Comparison of ENCODE assay signal across 17 cellular contexts in genomic region chr17:358491-359133, GRCh38. TPM values are rescaled to one million over a fixed set of nuclear protein-coding genes. Genes with fewer than 3 reads are reported as not detected.
A peak's percentile ranks its signal among the peaks of the same experiment; 100 is the strongest.
DNase-seq lines count a peak whose midpoint lies in the region; FAIRE-seq and TF ChIP-seq lines count a peak whose summit lies in the region.
"Had no signal": no experiment of that assay in that cellular context is flagged by ENCODE, and none has a peak within 500 bp of the region (broad histone marks: within the 10 kb centered on the region; RNA-seq: fewer than 3 reads in every experiment).

No MANE protein-coding gene starts in this region.

- no peak for TF ChIP-seq EP300 in neural cell (conservative IDR thresholded peaks at IDR 0.05; ENCODE audit: poor library complexity, severe bottlenecking)

- H3K9me3 Mint-ChIP-seq in type B pancreatic cell, result no peaks in the 10 kb centered on the region
- peaks cover 23% of the 10 kb centered on the region for H3K9me3 Mint-ChIP-seq in activated CD4-positive, alpha-beta memory T cell treated with anti-CD3 and anti-CD28 coated beads, Interleukin-2, amount 10 ng/mL, durations not matched to agents 7 days and 5 days

- H3K27me3 ChIP-seq in neural cell (ENCODE audit: insufficient read depth, low read depth, low read length), result no peaks in the 10 kb centered on the region

- H3K36me3 Mint-ChIP-seq in type B pancreatic cell, result no peaks in the 10 kb centered on the region
- peaks cover 9% of the 10 kb centered on the region for H3K36me3 Mint-ChIP-seq in activated CD4-positive, alpha-beta memory T cell treated with anti-CD3 and anti-CD28 coated beads, Interleukin-2, amount 10 ng/mL, durations not matched to agents 7 days and 5 days (ENCODE audit: low read depth)
- H3K36me3 Mint-ChIP-seq: CD4-positive, CD25-positive, alpha-beta regulatory T cell had no signal

- no peak for TF ChIP-seq CTCF in neural cell (IDR thresholded peaks at IDR 0.05; ENCODE audit: poor library complexity, severe bottlenecking)
- no peak for TF ChIP-seq CTCF in type B pancreatic cell (conservative IDR thresholded peaks at IDR 0.05)
- no peak for TF ChIP-seq CTCF in GM10248 (IDR thresholded peaks at IDR 0.05; ENCODE audit: control extremely low read depth, extremely low read depth, low read depth, missing control alignments)

- H3K27ac Mint-ChIP-seq in type B pancreatic cell, result peak overlapping the region; percentile 69
- no peak overlapping the region for H3K27ac Mint-ChIP-seq in activated CD4-positive, alpha-beta memory T cell treated with anti-CD3 and anti-CD28 coated beads, Interleukin-2, amount 10 ng/mL, durations not matched to agents 7 days and 5 days
- H3K27ac Mint-ChIP-seq: CD4-positive, CD25-positive, alpha-beta regulatory T cell had no signal

- peaks cover 5% of the 10 kb centered on the region for H3F3A ChIP-seq in neural cell (ENCODE audit: insufficient read depth, low read length, poor library complexity, severe bottlenecking)

- DNase-seq in HTR-8/SVneo (ENCODE audit: insufficient read length, low spot score), result no peak
- DNase-seq in islet precursor cell, result peak; percentile 50
- DNase-seq in type B pancreatic cell (ENCODE audit: extremely low spot score, unreplicated experiment), result no peak
- DNase-seq in activated CD4-positive, alpha-beta memory T cell treated with anti-CD3 and anti-CD28 coated beads, Interleukin-2, amount 10 ng/mL, durations not matched to agents 7 days and 5 days, result no peak
- no peak for DNase-seq in COLO829 (ENCODE audit: low spot score)
- DNase-seq in GM10248 (ENCODE audit: extremely low spot score), result no peak
- DNase-seq: AML-193; CD4-positive, CD25-positive, alpha-beta regulatory T cell; NCI-H1930; NCI-H2171; NCI-H446; NK-92 treated with Interleukin-12 subunit alpha and Interleukin-12 subunit beta, amount 100 ng/mL, for 24 hours; OCI-M1; SHP77 treated with DMSO at 0.1 percent for 48 hours had no signal

- FAIRE-seq in HTR-8/SVneo (lab: Jason Lieb, UNC), result peak; percentile 4
- FAIRE-seq: GM19239, K562 had no signal

- no peaks in the 10 kb centered on the region for H3K9me3 ChIP-seq in neural cell (ENCODE audit: low read length)

- CTCF ChIA-PET in activated CD4-positive, alpha-beta memory T cell treated with anti-CD3 and anti-CD28 coated beads, Interleukin-2, amount 10 ng/mL, durations not matched to agents 7 days and 5 days (lab: Charles Lee), result no interaction called here
- CTCF ChIA-PET in GM10248 (lab: Yijun Ruan, JAX), result no interaction called here

- no peak for TF ChIP-seq RAD21 in neural cell (conservative IDR thresholded peaks at IDR 0.05)

- H3K36me3 ChIP-seq in neural cell (ENCODE audit: insufficient read depth, low read length), result no peaks in the 10 kb centered on the region

- H3K4me1 Mint-ChIP-seq in type B pancreatic cell (ENCODE audit: unreplicated experiment), result peaks cover 10% of the 10 kb centered on the region
- peaks cover 2% of the 10 kb centered on the region for H3K4me1 Mint-ChIP-seq in activated CD4-positive, alpha-beta memory T cell treated with anti-CD3 and anti-CD28 coated beads, Interleukin-2, amount 10 ng/mL, durations not matched to agents 7 days and 5 days
- H3K4me1 Mint-ChIP-seq: CD4-positive, CD25-positive, alpha-beta regulatory T cell had no signal

- no peak overlapping the region for H3K4me2 ChIP-seq in neural cell (ENCODE audit: low read length)

- no peak overlapping the region for H3K4me3 Mint-ChIP-seq in type B pancreatic cell
- H3K4me3 Mint-ChIP-seq in activated CD4-positive, alpha-beta memory T cell treated with anti-CD3 and anti-CD28 coated beads, Interleukin-2, amount 10 ng/mL, durations not matched to agents 7 days and 5 days, result no peak overlapping the region
- H3K4me3 Mint-ChIP-seq: CD4-positive, CD25-positive, alpha-beta regulatory T cell had no signal

- H2AFZ ChIP-seq in neural cell (ENCODE audit: low read depth, low read length), result no peak overlapping the region

- H3K4me3 ChIP-seq in neural cell (ENCODE audit: low read length), result no peak overlapping the region
- H3K4me3 ChIP-seq: K562 had no signal

- no peaks in the 10 kb centered on the region for H3K9me2 ChIP-seq in neural cell (ENCODE audit: insufficient read depth, low read length)

- no peaks in the 10 kb centered on the region for H4K20me1 ChIP-seq in neural cell (ENCODE audit: insufficient read depth)

- H3K9ac ChIP-seq in neural cell (ENCODE audit: low read length), result peak overlapping the region; percentile 12

- H3K27me3 Mint-ChIP-seq in type B pancreatic cell, result no peaks in the 10 kb centered on the region
- no peaks in the 10 kb centered on the region for H3K27me3 Mint-ChIP-seq in activated CD4-positive, alpha-beta memory T cell treated with anti-CD3 and anti-CD28 coated beads, Interleukin-2, amount 10 ng/mL, durations not matched to agents 7 days and 5 days

- POLR2A ChIA-PET in activated CD4-positive, alpha-beta memory T cell treated with anti-CD3 and anti-CD28 coated beads, Interleukin-2, amount 10 ng/mL, durations not matched to agents 7 days and 5 days (lab: Charles Lee), result no interaction called here
- POLR2A ChIA-PET in GM10248 (lab: Yijun Ruan, JAX), result no interaction called here

- H3K27ac ChIP-seq in neural cell (ENCODE audit: low read length), result peak overlapping the region; percentile 74

- H3K79me2 ChIP-seq in neural cell (replicated peaks; ENCODE audit: insufficient read depth, low read length), result no peaks in the 10 kb centered on the region

TF ChIP-seq in neural cell, 6 proteins besides CTCF, POLR2A, EP300 and RAD21:
- no peak for TF ChIP-seq MXI1 (conservative IDR thresholded peaks at IDR 0.05; ENCODE audit: poor library complexity, severe bottlenecking)
- no peak for TF ChIP-seq TAF1 (IDR thresholded peaks at IDR 0.05; ENCODE audit: low read depth)
- no peak for TF ChIP-seq SMC3 (conservative IDR thresholded peaks at IDR 0.05; ENCODE audit: poor library complexity)
- TF ChIP-seq POLR2AphosphoS5 (IDR thresholded peaks at IDR 0.05), result no peak
- no peak for TF ChIP-seq EZH2 (IDR thresholded peaks at IDR 0.05; ENCODE audit: borderline replicate concordance, insufficient read depth, low read length, poor library complexity, severe bottlenecking)
- TF ChIP-seq REST (IDR thresholded peaks at IDR 0.05; ENCODE audit: borderline replicate concordance), result no peak

RNA-seq across cellular contexts. Expression of gene RPH3AL, which starts 6.0 kb away (rescaled TPM):
- 0.84 and 0.87 TPM in 2 replicates for polyA plus RNA-seq in neural cell
- 2.9 and 4.2 TPM in 2 replicates for polyA minus RNA-seq in neural cell
- 13.5 and 14.9 TPM in 2 replicates for total RNA-seq in type B pancreatic cell (ENCODE audit: low replicate concordance)
- 1 to 10 TPM; 2.5 to 2.8 TPM for total RNA-seq in activated CD4-positive, alpha-beta memory T cell treated with anti-CD3 and anti-CD28 coated beads, Interleukin-2, amount 10 ng/mL, durations not matched to agents 7 days and 5 days
